8 cellular contexts compared by ENCODE assay signal in genomic region chr2:29114841-29115609, GRCh38.
DNase-seq lines count a peak whose midpoint lies in the region; ATAC-seq and TF ChIP-seq lines count a peak whose summit lies in the region.

Gene CLIP4 (plus strand): TSS chr2:29115415. CDS start chr2:29121389, 5,974 bp downstream.

- ATAC-seq in HG03432 (IDR thresholded peaks at IDR 0.05; ENCODE audit: unreplicated experiment) = peak; percentile 54

- H3K27ac ChIP-seq in WERI-Rb-1 (peak within 1 kb of the TSS; percentile 77), iPS-20b (ENCODE audit: low read length) (no peak within 1 kb of the TSS), skin epidermis (peak within 1 kb of the TSS; percentile 67 to 98 (median 95))

- TF ChIP-seq CTCF in WERI-Rb-1 (IDR thresholded peaks at IDR 0.05; ENCODE audit: low read depth, low read length) = no peak

- H3K36me3 ChIP-seq in WERI-Rb-1 (no peaks in the 10 kb centered on the region), iPS-20b (ENCODE audit: insufficient read depth, low read depth, low read length) (no peaks in the 10 kb centered on the region)

- H3K9ac ChIP-seq in iPS-20b (ENCODE audit: low read depth, low read length) = no peak within 1 kb of the TSS

- peak within 1 kb of the TSS; percentile 69 for H3K4me3 ChIP-seq in WERI-Rb-1 (ENCODE audit: low read depth, low read length)
- H3K4me3 ChIP-seq in iPS-20b (ENCODE audit: low read length) = peak within 1 kb of the TSS; percentile 57
- peak within 1 kb of the TSS; percentile 62 to 85 (median 69) for H3K4me3 ChIP-seq in skin epidermis

- H3K27me3 ChIP-seq in WERI-Rb-1 (ENCODE audit: insufficient read depth, low read depth, severe bottlenecking) (no peaks in the 10 kb centered on the region), iPS-20b (ENCODE audit: insufficient read depth, low read length) (peaks cover 75% of the 10 kb centered on the region)

- H3K4me1 ChIP-seq in iPS-20b (ENCODE audit: insufficient read depth, low read length) = peaks cover 2% of the 10 kb centered on the region; the same call in 1 of the 2 replicates

- H3K9me3 ChIP-seq in WERI-Rb-1 (ENCODE audit: severe bottlenecking) (no peaks in the 10 kb centered on the region), iPS-20b (ENCODE audit: insufficient read depth, low read depth, low read length) (no peaks in the 10 kb centered on the region)

- DNase-seq in NCI-H2081 (lab: John Stamatoyannopoulos, UW) (peak; percentile 26 to 48), NCI-H2081 treated with DMSO at 0.1 percent for 48 hours (lab: John Stamatoyannopoulos, UW) (no peak), WERI-Rb-1 (peak; percentile 72), brain pericyte (ENCODE audit: low read depth, low spot score) (peak; percentile 27), DMS153 treated with DMSO at 0.1 percent for 48 hours (lab: John Stamatoyannopoulos, UW; ENCODE audit: unreplicated experiment) (no peak)

Comparison
In these comparisons a context has a peak if more than half of its experiments do, and no peak if none do; other contexts are left out.
1. DNase-seq: peak in NCI-H2081 (2 of 2), WERI-Rb-1 (single experiment) and brain pericyte (single experiment); none in NCI-H2081 treated with DMSO at 0.1 percent for 48 hours (single experiment) and DMS153 treated with DMSO at 0.1 percent for 48 hours (single experiment).
2. Peak in every context shown above with its lines, with median percentiles within 50 percentile points of each other: H3K4me3 ChIP-seq.